ENCODE assay signal across 1 cellular context in the genomic region with DNA sequence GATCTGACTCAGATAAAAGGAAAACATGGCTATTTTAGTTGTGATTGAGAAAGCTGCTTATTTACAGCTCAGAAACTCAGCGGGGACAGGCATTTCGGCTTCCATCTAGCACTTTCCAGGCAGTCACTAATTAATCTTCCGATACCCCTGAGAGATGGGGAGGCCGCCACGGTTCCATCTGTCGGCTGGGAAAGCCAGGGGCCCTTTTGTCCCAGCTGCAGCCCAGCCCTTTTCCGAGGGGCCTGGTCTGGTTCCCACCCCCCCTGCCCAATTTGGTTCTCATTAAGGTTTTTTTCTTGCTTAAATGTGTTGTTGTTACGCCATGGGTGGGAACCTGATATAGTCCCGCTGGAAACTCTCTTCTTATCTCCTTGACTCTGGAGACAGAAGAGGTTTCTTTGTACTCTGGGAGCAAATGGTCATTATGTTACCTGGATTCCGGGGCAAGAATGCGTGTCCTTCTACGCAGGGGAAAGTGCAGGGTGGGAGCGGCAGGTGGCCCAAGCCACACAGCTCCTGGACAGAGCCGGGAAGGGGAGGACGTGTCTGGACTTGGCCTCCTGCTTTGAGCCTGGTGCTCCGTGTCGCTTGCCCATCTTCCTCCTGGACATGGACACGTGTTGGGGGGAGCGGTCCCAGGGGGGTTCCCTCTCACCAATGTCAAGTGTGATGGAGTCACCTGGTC.
A peak's percentile ranks its signal among the peaks of the same experiment; 100 is the strongest.
TF ChIP-seq lines count a peak whose summit lies in the region.

No MANE protein-coding gene starts in this region.

TF ChIP-seq in K562, 482 proteins besides CTCF, POLR2A, EP300 and RAD21 (continued from another document and continues in another):
- TF ChIP-seq BRF1 (IDR thresholded peaks at IDR 0.05; ENCODE audit: borderline replicate concordance, extremely low read depth, insufficient read length) (no peak), FIP1L1 (IDR thresholded peaks at IDR 0.05; ENCODE audit: low read depth, low read length, poor library complexity, severe bottlenecking) (no peak), SIN3A (IDR thresholded peaks at IDR 0.05; ENCODE audit: borderline replicate concordance in 2 of 2, control insufficient read depth in 1 of 2, low read depth in 2 of 2, low read length in 2 of 2) (no peak), ZNF311 (CRISPR knock-in tag; IDR thresholded peaks at IDR 0.05) (no peak), ZNF140 (CRISPR knock-in tag; IDR thresholded peaks at IDR 0.05) (no peak), ID3 (CRISPR knock-in tag; IDR thresholded peaks at IDR 0.05) (no peak), ID3 (tag; IDR thresholded peaks at IDR 0.05) (peak; percentile 40; the same call in 1 of the 2 replicates), MLX (CRISPR knock-in tag; conservative IDR thresholded peaks at IDR 0.05) (no peak), RBFOX2 (IDR thresholded peaks at IDR 0.05; ENCODE audit: low read depth, low read length) (0 out of 2 replicates have a peak, but pooled peaks have one; percentile 2), FOXP4 (CRISPR knock-in tag; IDR thresholded peaks at IDR 0.05; ENCODE audit: borderline replicate concordance) (no peak), MAX (CRISPR knock-in tag; IDR thresholded peaks at IDR 0.05) (peak; percentile 66; the same call in 1 of the 2 replicates), ZNF408 (CRISPR knock-in tag; IDR thresholded peaks at IDR 0.05; ENCODE audit: low read depth) (no peak), PYGO2 (tag; IDR thresholded peaks at IDR 0.05) (no peak), U2AF2 (optimal IDR thresholded peaks at IDR 0.05; ENCODE audit: low read depth, low read length) (no peak), FOXP1 (CRISPR knock-in tag; IDR thresholded peaks at IDR 0.05) (no peak), ARID2 (IDR thresholded peaks at IDR 0.05) (no peak), WHSC1 (IDR thresholded peaks at IDR 0.05; ENCODE audit: low read length) (peak; percentile 68), ILF3 (IDR thresholded peaks at IDR 0.05; ENCODE audit: borderline replicate concordance) (no peak), MTA2 (IDR thresholded peaks at IDR 0.05; ENCODE audit: low read depth) (no peak)
- TF ChIP-seq, protein P1, sequence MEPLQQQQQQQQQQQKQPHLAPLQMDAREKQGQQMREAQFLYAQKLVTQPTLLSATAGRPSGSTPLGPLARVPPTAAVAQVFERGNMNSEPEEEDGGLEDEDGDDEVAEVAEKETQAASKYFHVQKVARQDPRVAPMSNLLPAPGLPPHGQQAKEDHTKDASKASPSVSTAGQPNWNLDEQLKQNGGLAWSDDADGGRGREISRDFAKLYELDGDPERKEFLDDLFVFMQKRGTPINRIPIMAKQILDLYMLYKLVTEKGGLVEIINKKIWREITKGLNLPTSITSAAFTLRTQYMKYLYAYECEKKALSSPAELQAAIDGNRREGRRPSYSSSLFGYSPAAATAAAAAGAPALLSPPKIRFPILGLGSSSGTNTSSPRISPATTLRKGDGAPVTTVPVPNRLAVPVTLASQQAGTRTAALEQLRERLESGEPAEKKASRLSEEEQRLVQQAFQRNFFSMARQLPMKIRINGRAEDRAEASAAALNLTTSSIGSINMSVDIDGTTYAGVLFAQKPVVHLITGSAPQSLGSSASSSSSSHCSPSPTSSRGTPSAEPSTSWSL (CRISPR knock-in tag; IDR thresholded peaks at IDR 0.05; ENCODE audit: borderline replicate concordance): no peak
- TF ChIP-seq, protein P2, sequence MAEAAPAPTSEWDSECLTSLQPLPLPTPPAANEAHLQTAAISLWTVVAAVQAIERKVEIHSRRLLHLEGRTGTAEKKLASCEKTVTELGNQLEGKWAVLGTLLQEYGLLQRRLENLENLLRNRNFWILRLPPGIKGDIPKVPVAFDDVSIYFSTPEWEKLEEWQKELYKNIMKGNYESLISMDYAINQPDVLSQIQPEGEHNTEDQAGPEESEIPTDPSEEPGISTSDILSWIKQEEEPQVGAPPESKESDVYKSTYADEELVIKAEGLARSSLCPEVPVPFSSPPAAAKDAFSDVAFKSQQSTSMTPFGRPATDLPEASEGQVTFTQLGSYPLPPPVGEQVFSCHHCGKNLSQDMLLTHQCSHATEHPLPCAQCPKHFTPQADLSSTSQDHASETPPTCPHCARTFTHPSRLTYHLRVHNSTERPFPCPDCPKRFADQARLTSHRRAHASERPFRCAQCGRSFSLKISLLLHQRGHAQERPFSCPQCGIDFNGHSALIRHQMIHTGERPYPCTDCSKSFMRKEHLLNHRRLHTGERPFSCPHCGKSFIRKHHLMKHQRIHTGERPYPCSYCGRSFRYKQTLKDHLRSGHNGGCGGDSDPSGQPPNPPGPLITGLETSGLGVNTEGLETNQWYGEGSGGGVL (CRISPR knock-in tag; IDR thresholded peaks at IDR 0.05): no peak
- TF ChIP-seq, protein P3, sequence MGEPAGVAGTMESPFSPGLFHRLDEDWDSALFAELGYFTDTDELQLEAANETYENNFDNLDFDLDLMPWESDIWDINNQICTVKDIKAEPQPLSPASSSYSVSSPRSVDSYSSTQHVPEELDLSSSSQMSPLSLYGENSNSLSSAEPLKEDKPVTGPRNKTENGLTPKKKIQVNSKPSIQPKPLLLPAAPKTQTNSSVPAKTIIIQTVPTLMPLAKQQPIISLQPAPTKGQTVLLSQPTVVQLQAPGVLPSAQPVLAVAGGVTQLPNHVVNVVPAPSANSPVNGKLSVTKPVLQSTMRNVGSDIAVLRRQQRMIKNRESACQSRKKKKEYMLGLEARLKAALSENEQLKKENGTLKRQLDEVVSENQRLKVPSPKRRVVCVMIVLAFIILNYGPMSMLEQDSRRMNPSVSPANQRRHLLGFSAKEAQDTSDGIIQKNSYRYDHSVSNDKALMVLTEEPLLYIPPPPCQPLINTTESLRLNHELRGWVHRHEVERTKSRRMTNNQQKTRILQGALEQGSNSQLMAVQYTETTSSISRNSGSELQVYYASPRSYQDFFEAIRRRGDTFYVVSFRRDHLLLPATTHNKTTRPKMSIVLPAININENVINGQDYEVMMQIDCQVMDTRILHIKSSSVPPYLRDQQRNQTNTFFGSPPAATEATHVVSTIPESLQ (CRISPR knock-in tag; IDR thresholded peaks at IDR 0.05): no peak
- TF ChIP-seq, protein P4, sequence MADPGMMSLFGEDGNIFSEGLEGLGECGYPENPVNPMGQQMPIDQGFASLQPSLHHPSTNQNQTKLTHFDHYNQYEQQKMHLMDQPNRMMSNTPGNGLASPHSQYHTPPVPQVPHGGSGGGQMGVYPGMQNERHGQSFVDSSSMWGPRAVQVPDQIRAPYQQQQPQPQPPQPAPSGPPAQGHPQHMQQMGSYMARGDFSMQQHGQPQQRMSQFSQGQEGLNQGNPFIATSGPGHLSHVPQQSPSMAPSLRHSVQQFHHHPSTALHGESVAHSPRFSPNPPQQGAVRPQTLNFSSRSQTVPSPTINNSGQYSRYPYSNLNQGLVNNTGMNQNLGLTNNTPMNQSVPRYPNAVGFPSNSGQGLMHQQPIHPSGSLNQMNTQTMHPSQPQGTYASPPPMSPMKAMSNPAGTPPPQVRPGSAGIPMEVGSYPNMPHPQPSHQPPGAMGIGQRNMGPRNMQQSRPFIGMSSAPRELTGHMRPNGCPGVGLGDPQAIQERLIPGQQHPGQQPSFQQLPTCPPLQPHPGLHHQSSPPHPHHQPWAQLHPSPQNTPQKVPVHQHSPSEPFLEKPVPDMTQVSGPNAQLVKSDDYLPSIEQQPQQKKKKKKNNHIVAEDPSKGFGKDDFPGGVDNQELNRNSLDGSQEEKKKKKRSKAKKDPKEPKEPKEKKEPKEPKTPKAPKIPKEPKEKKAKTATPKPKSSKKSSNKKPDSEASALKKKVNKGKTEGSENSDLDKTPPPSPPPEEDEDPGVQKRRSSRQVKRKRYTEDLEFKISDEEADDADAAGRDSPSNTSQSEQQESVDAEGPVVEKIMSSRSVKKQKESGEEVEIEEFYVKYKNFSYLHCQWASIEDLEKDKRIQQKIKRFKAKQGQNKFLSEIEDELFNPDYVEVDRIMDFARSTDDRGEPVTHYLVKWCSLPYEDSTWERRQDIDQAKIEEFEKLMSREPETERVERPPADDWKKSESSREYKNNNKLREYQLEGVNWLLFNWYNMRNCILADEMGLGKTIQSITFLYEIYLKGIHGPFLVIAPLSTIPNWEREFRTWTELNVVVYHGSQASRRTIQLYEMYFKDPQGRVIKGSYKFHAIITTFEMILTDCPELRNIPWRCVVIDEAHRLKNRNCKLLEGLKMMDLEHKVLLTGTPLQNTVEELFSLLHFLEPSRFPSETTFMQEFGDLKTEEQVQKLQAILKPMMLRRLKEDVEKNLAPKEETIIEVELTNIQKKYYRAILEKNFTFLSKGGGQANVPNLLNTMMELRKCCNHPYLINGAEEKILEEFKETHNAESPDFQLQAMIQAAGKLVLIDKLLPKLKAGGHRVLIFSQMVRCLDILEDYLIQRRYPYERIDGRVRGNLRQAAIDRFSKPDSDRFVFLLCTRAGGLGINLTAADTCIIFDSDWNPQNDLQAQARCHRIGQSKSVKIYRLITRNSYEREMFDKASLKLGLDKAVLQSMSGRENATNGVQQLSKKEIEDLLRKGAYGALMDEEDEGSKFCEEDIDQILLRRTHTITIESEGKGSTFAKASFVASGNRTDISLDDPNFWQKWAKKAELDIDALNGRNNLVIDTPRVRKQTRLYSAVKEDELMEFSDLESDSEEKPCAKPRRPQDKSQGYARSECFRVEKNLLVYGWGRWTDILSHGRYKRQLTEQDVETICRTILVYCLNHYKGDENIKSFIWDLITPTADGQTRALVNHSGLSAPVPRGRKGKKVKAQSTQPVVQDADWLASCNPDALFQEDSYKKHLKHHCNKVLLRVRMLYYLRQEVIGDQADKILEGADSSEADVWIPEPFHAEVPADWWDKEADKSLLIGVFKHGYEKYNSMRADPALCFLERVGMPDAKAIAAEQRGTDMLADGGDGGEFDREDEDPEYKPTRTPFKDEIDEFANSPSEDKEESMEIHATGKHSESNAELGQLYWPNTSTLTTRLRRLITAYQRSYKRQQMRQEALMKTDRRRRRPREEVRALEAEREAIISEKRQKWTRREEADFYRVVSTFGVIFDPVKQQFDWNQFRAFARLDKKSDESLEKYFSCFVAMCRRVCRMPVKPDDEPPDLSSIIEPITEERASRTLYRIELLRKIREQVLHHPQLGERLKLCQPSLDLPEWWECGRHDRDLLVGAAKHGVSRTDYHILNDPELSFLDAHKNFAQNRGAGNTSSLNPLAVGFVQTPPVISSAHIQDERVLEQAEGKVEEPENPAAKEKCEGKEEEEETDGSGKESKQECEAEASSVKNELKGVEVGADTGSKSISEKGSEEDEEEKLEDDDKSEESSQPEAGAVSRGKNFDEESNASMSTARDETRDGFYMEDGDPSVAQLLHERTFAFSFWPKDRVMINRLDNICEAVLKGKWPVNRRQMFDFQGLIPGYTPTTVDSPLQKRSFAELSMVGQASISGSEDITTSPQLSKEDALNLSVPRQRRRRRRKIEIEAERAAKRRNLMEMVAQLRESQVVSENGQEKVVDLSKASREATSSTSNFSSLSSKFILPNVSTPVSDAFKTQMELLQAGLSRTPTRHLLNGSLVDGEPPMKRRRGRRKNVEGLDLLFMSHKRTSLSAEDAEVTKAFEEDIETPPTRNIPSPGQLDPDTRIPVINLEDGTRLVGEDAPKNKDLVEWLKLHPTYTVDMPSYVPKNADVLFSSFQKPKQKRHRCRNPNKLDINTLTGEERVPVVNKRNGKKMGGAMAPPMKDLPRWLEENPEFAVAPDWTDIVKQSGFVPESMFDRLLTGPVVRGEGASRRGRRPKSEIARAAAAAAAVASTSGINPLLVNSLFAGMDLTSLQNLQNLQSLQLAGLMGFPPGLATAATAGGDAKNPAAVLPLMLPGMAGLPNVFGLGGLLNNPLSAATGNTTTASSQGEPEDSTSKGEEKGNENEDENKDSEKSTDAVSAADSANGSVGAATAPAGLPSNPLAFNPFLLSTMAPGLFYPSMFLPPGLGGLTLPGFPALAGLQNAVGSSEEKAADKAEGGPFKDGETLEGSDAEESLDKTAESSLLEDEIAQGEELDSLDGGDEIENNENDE (IDR thresholded peaks at IDR 0.05; ENCODE audit: low read depth, low read length): no peak
- TF ChIP-seq, protein P5, sequence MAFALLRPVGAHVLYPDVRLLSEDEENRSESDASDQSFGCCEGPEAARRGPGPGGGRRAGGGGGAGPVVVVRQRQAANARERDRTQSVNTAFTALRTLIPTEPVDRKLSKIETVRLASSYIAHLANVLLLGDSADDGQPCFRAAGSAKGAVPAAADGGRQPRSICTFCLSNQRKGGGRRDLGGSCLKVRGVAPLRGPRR (CRISPR knock-in tag; IDR thresholded peaks at IDR 0.05): no peak
- TF ChIP-seq, protein P6, sequence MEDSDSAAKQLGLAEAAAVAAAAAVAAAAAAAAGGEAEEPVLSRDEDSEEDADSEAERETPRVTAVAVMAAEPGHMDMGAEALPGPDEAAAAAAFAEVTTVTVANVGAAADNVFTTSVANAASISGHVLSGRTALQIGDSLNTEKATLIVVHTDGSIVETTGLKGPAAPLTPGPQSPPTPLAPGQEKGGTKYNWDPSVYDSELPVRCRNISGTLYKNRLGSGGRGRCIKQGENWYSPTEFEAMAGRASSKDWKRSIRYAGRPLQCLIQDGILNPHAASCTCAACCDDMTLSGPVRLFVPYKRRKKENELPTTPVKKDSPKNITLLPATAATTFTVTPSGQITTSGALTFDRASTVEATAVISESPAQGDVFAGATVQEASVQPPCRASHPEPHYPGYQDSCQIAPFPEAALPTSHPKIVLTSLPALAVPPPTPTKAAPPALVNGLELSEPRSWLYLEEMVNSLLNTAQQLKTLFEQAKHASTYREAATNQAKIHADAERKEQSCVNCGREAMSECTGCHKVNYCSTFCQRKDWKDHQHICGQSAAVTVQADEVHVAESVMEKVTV (CRISPR knock-in tag; IDR thresholded peaks at IDR 0.05): no peak
